10 cellular contexts compared by ENCODE assay signal in the genomic region with DNA sequence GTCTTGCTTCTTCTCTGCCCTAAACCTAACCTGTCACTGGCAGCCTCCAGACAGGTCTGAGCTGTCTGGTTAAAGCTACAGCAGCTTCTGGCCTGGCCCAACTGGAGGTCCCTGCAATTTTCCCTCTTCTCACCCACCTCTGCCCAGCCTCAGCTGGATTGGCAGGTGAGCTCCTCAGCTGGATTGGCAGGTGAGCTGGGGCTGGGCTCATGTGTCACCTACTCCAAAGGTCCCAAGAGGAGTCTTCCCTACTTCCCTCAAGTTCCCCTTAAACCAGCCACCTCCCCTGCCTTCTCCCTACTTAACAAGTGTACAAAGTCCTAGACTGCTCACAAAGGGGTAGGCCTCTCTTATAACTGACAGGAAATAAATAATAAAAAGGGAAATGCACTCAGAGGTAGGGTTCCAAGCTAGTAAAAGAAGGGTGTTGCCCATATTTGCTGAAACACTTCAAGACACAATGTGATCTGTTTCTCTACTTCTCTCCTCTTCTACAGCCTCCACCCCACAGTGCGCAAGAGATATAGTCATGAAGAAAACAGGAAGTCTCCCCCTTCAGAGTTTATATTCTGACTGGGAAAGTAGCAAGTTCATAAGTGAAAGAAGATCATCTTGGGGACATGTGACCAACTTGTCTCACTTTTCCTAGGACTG. TPM values are rescaled to one million over a fixed set of nuclear protein-coding genes. Genes with fewer than 3 reads are reported as not detected.
DNase-seq lines count a peak whose midpoint lies in the region; ATAC-seq and TF ChIP-seq lines count a peak whose summit lies in the region.
"Had no signal": no experiment of that assay in that cellular context is flagged by ENCODE, and none has a peak within 500 bp of the region (broad histone marks: within the 10 kb centered on the region; RNA-seq: fewer than 3 reads in every experiment).

Gene GPA33 (minus strand): TSS at position 89 of the 654 bp plus-strand sequence. CDS start 90 bp downstream, outside the sequence.

- H3K9me3 ChIP-seq in DOHH2 (ENCODE audit: control insufficient read depth, insufficient read depth, low read length) (no peaks in the 10 kb centered on the region), left lung (no peaks in the 10 kb centered on the region), heart right ventricle (no peaks in the 10 kb centered on the region)

- H3K36me3 ChIP-seq in DOHH2 (ENCODE audit: control insufficient read depth, low read length) (no peaks in the 10 kb centered on the region), left lung (no peaks in the 10 kb centered on the region), heart right ventricle (no peaks in the 10 kb centered on the region)

- no peaks in the 10 kb centered on the region for H4K20me1 ChIP-seq in DOHH2 (ENCODE audit: control insufficient read depth, insufficient read depth, low read depth, low read length)

- H3K79me2 ChIP-seq in DOHH2 (ENCODE audit: control insufficient read depth, low read length), result no peaks in the 10 kb centered on the region
- H3K79me2 ChIP-seq: parathyroid adenoma had no signal

- intact Hi-C loops in left lung (cut with DNase I), result no loop called here
- intact Hi-C loops in heart right ventricle (cut with DNase I), result no loop called here

- TF ChIP-seq CTCF in DOHH2 (IDR thresholded peaks at IDR 0.05; ENCODE audit: low read depth, low read length, poor library complexity, severe bottlenecking) (no peak), left lung (IDR thresholded peaks at IDR 0.05) (no peak), heart right ventricle (IDR thresholded peaks at IDR 0.05) (no peak)

- H3K27ac ChIP-seq in DOHH2 (ENCODE audit: low read depth, low read length), result no peak within 1 kb of the TSS
- peak within 1 kb of the TSS; percentile 33 to 64 for H3K27ac ChIP-seq in left lung
- peak within 1 kb of the TSS in 5 of 10 donors; percentile 22 to 95 (median 29) for H3K27ac ChIP-seq in heart right ventricle
- H3K27ac ChIP-seq: parathyroid adenoma had no signal

- H3K4me1 ChIP-seq in DOHH2 (ENCODE audit: control insufficient read depth, low read length) (peaks cover 11% of the 10 kb centered on the region), left lung (peaks cover 0 to 3% of the 10 kb centered on the region in 2 donors), heart right ventricle (peaks cover 0 to 31% (median 5%) of the 10 kb centered on the region in 9 donors)
- H3K4me1 ChIP-seq: parathyroid adenoma had no signal

- 62 to 67% methylated on average over 1 of the region's 1 CpG for WGBS in heart right ventricle, 2 donors

- 0 out of 2 replicates have a peak within 1 kb of the TSS, but pooled peaks have one; percentile 7 for H3K4me2 ChIP-seq in DOHH2 (ENCODE audit: low read length)

- H3F3A ChIP-seq in DOHH2 (ENCODE audit: control insufficient read depth, insufficient read depth), result no peaks in the 10 kb centered on the region

- H3K9me2 ChIP-seq in DOHH2 (replicated peaks; ENCODE audit: control insufficient read depth, low read length), result no peaks in the 10 kb centered on the region

- H3K4me3 ChIP-seq in DOHH2 (ENCODE audit: low read length) (no peak within 1 kb of the TSS), left lung (no peak within 1 kb of the TSS), heart right ventricle (no peak within 1 kb of the TSS)

- DNase-seq in SIG-M5 treated with dmso at 0.1 percent for 504 hours (lab: John Stamatoyannopoulos, UW; ENCODE audit: unreplicated experiment) (peak; percentile 89), left lung (no peak), retina (no peak), heart right ventricle (no peak), NCI-H748 (lab: John Stamatoyannopoulos, UW; ENCODE audit: unreplicated experiment) (no peak)
- DNase-seq: NCI-H69 had no signal

- ATAC-seq in HG02678 (IDR thresholded peaks at IDR 0.05; ENCODE audit: unreplicated experiment) (peak; percentile 54), left lung (peak; percentile 88), heart right ventricle (no peak), GM21528 (IDR thresholded peaks at IDR 0.05; ENCODE audit: low FRiP score, unreplicated experiment) (no peak)

- no peaks in the 10 kb centered on the region for H3K27me3 ChIP-seq in DOHH2 (ENCODE audit: control insufficient read depth, low read length)
- H3K27me3 ChIP-seq in left lung, result no peaks in the 10 kb centered on the region
- H3K27me3 ChIP-seq in heart right ventricle, result no peaks in the 10 kb centered on the region

RNA-seq across cellular contexts. Expression of gene GPA33, which starts in this region (rescaled TPM):
- total RNA-seq in left lung (under 1 TPM; 0.50 to 0.55 TPM), heart right ventricle (1 to 10 TPM in 7 of 10 donors, under 1 TPM in 2, not detected in 1; 0.15 to 5.8 (median 2.1) TPM)
- polyA plus RNA-seq in heart right ventricle, result under 1 TPM; 0.16 to 0.29 TPM

Comparison
In these comparisons a context has a peak if more than half of its experiments do, and no peak if none do; other contexts are left out.
1. Peak in ATAC-seq and H3K27ac ChIP-seq in left lung; RNA of the gene not detected or under 1 TPM.